ENCODE assay signal across 26 cellular contexts in the genomic region with DNA sequence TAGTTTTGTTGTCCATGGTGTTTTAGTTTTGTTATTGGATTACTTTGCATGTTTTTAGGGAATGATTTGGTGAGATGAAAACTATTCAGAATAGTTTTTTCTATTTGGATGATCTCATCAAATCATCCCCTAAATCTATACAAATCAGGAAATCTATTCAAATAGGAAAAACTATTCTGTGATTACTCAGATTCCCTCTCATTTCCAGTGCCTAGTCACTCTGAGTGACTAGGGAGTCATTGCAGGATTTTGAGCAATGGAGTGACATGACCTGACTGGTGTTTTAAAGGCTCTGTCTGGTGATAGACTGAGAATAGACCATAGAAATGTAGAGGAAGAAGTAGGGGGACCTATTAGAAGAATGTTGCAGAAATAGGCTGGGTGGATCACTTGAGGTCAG.
DNase-seq lines count a peak whose midpoint lies in the region; ATAC-seq and TF ChIP-seq lines count a peak whose summit lies in the region.
"Had no signal": no experiment of that assay in that cellular context is flagged by ENCODE, and none has a peak within 500 bp of the region (broad histone marks: within the 10 kb centered on the region; RNA-seq: fewer than 3 reads in every experiment).

No MANE protein-coding gene starts in this region.

- H3K27me3 Mint-ChIP-seq in MCF 10A (ENCODE audit: insufficient read depth, unreplicated experiment) (no peaks in the 10 kb centered on the region), H9 (ENCODE audit: low read depth) (no peaks in the 10 kb centered on the region)
- H3K27me3 Mint-ChIP-seq: B cell had no signal

- H3K79me2 ChIP-seq in H9 (ENCODE audit: insufficient read depth, low read length): no peaks in the 10 kb centered on the region

- H2BK120ac ChIP-seq in H9 (ENCODE audit: low read depth, low read length, poor library complexity, severe bottlenecking): no peak overlapping the region

- no peaks in the 10 kb centered on the region for H3K23me2 ChIP-seq in H9 (ENCODE audit: insufficient read length, low read depth, low read length, poor library complexity, severe bottlenecking)

- H3K36me3 Mint-ChIP-seq in MCF 10A (ENCODE audit: insufficient read depth, unreplicated experiment) (no peaks in the 10 kb centered on the region), H9 (ENCODE audit: insufficient read depth in 1 of 3, low read depth in 3 of 3) (peaks cover 0 to 7% (median 0%) of the 10 kb centered on the region in 3 experiments; a peak in 1 of 7 replicates)

- intact Hi-C loops in MCF 10A (cut with micrococcal nuclease) (no loop called here), breast epithelium (cut with DNase I; ENCODE audit: low total_unique reads) (no loop called here), esophagus squamous epithelium (cut with DNase I) (no loop called here)

- H2BK5ac ChIP-seq in H9 (ENCODE audit: insufficient read length, low read length): no peak overlapping the region

- H2AK5ac ChIP-seq in H9 (ENCODE audit: insufficient read length, low read length): no peak overlapping the region

- H2BK20ac ChIP-seq in H9 (ENCODE audit: low read depth, low read length, poor library complexity, severe bottlenecking): no peak overlapping the region

- POLR2A ChIA-PET in MCF 10A (lab: Yijun Ruan, JAX): interaction anchor here (1.1 kb wide), 1 partner anchor 10 kb away, joined by 7 read pairs; no protein-coding TSS in a partner anchor

- no peak overlapping the region for H3K56ac ChIP-seq in H9 (ENCODE audit: insufficient read length, low read depth, low read length)

- TF ChIP-seq POLR2A in breast epithelium (IDR thresholded peaks at IDR 0.05) (no peak), esophagus squamous epithelium (IDR thresholded peaks at IDR 0.05) (no peak)

- no peak overlapping the region for H3K18ac ChIP-seq in H9 (ENCODE audit: insufficient read length, low read depth, low read length)

- H4K20me1 ChIP-seq in H9 (ENCODE audit: control insufficient read depth, insufficient read depth, insufficient read length): no peaks in the 10 kb centered on the region

- H3K27ac Mint-ChIP-seq in MCF 10A (ENCODE audit: low read depth, unreplicated experiment): peak overlapping the region; percentile 68
- no peak overlapping the region for H3K27ac Mint-ChIP-seq in H9
- H3K27ac Mint-ChIP-seq: B cell; CD4-positive, CD25-positive, alpha-beta regulatory T cell; GM23338 had no signal

- peaks cover 10% of the 10 kb centered on the region for H3K9me3 Mint-ChIP-seq in MCF 10A (ENCODE audit: unreplicated experiment)
- no peaks in the 10 kb centered on the region for H3K9me3 Mint-ChIP-seq in H9
- H3K9me3 Mint-ChIP-seq: GM23338 had no signal

- H3K4me1 Mint-ChIP-seq in MCF 10A (ENCODE audit: insufficient read depth, unreplicated experiment) (peaks cover 27% of the 10 kb centered on the region), H9 (peaks cover 13 to 18% of the 10 kb centered on the region in 2 experiments)

- H4K91ac ChIP-seq in H9 (ENCODE audit: insufficient read length, low read depth, low read length): no peak overlapping the region

- H3K27me3 ChIP-seq in breast epithelium: no peaks in the 10 kb centered on the region
- H3K27me3 ChIP-seq in foreskin keratinocyte: no peaks in the 10 kb centered on the region
- H3K27me3 ChIP-seq in H9 (ENCODE audit: insufficient read depth, low read length): no peaks in the 10 kb centered on the region
- H3K27me3 ChIP-seq in esophagus squamous epithelium: no peaks in the 10 kb centered on the region

- H2BK15ac ChIP-seq in H9 (ENCODE audit: low read depth, low read length): no peak overlapping the region

- no TSS peak for BruUV-seq in MCF 10A (replicated peaks; lab: Mats Ljungman, UMichigan)

- H4K8ac ChIP-seq in H9 (replicated peaks; ENCODE audit: insufficient read length, low read depth, low read length): no peak overlapping the region

- DNase-seq in MCF 10A (ENCODE audit: unreplicated experiment) (no peak), breast epithelium (ENCODE audit: low spot score in 2 of 2) (no peak), dermis blood vessel endothelial cell (peak; percentile 16), foreskin keratinocyte (peak in 1 of 2 donors; percentile 63), H9 (no peak), esophagus squamous epithelium (lab: John Stamatoyannopoulos, UW) (no peak), NCI-H1105 treated with DMSO at 0.1 percent for 48 hours (lab: John Stamatoyannopoulos, UW) (no peak)
- DNase-seq in activated T-cell treated with anti-CD3 and anti-CD28 coated beads, Interleukin-2, amount 50 U/mL, for 1 hour: no peak
- DNase-seq: Caco-2; CD4-positive, CD25-positive, alpha-beta regulatory T cell; GDM1; KG1; MV-4-11; NCI-H1417; NCI-H187 treated with DMSO at 0.1 percent for 48 hours; NCI-H2227 treated with DMSO at 0.1 percent for 48 hours; NCI-H524; NCI-H82; OCI-M1; RPMI8226; SIG-M5 had no signal

- H3K27ac ChIP-seq in breast epithelium (no peak overlapping the region), foreskin keratinocyte (peak overlapping the region; percentile 73), H9 (ENCODE audit: insufficient read length, low read depth, low read length) (no peak overlapping the region), esophagus squamous epithelium (no peak overlapping the region)
- H3K27ac ChIP-seq: 22Rv1 had no signal

- no peak overlapping the region for H2AFZ ChIP-seq in H9 (ENCODE audit: low read length)
- H2AFZ ChIP-seq: GM23338 had no signal

- H4K5ac ChIP-seq in H9 (ENCODE audit: insufficient read length, low read depth, low read length): no peak overlapping the region

- no peaks in the 10 kb centered on the region for H3K4me1 ChIP-seq in breast epithelium
- H3K4me1 ChIP-seq in foreskin keratinocyte: peaks cover 38% of the 10 kb centered on the region
- no peaks in the 10 kb centered on the region for H3K4me1 ChIP-seq in H9 (ENCODE audit: insufficient read depth, low read length)
- peaks cover 2 to 13% (median 8%) of the 10 kb centered on the region in 3 donors for H3K4me1 ChIP-seq in esophagus squamous epithelium
- H3K4me1 ChIP-seq: Caco-2 had no signal

- H3K4ac ChIP-seq in H9 (ENCODE audit: low read depth, low read length): no peak overlapping the region

- CTCF ChIA-PET in MCF 10A (lab: Yijun Ruan, JAX): interaction anchor here (1.2 kb wide), 1 partner anchor 11 kb away, joined by 4 read pairs; no protein-coding TSS in a partner anchor

- no peak overlapping the region for H3K4me2 ChIP-seq in H9 (ENCODE audit: insufficient read depth, insufficient read length, low read length)
- H3K4me2 ChIP-seq: GM23338 had no signal

- H3K4me3 ChIP-seq in breast epithelium (no peak overlapping the region), esophagus squamous epithelium (no peak overlapping the region)
- H3K4me3 ChIP-seq: GM23338 had no signal

- H3K79me1 ChIP-seq in H9 (ENCODE audit: insufficient read depth, low read depth, low read length, poor library complexity, severe bottlenecking): no peaks in the 10 kb centered on the region

- no peak overlapping the region for H3K23ac ChIP-seq in H9 (ENCODE audit: insufficient read length, low read depth, low read length)

- no peaks in the 10 kb centered on the region for H3K9me3 ChIP-seq in breast epithelium
- no peaks in the 10 kb centered on the region for H3K9me3 ChIP-seq in H9 (ENCODE audit: control insufficient read depth, low read depth, low read length)
- no peaks in the 10 kb centered on the region for H3K9me3 ChIP-seq in esophagus squamous epithelium
- H3K9me3 ChIP-seq: Caco-2 had no signal

- no peak overlapping the region for H2BK12ac ChIP-seq in H9 (ENCODE audit: insufficient read length, low read depth, low read length)

- no peak overlapping the region for H3K14ac ChIP-seq in H9 (ENCODE audit: insufficient read depth, low read length)

- no peak overlapping the region for H3K9ac ChIP-seq in H9 (ENCODE audit: extremely low read depth, insufficient read length, low read length)

- H3K36me3 ChIP-seq in breast epithelium (no peaks in the 10 kb centered on the region), esophagus squamous epithelium (no peaks in the 10 kb centered on the region)

- H3K4me3 Mint-ChIP-seq in MCF 10A (ENCODE audit: unreplicated experiment): no peak overlapping the region
- no peak overlapping the region for H3K4me3 Mint-ChIP-seq in H9
- H3K4me3 Mint-ChIP-seq: B cell, GM23338 had no signal

- ATAC-seq in foreskin keratinocyte: peak; percentile 59
- ATAC-seq: GM23338, HepG2, SK-N-SH treated with all-trans-retinoic acid at 6 μM for 48 hours had no signal

- no peak overlapping the region for H3T11ph ChIP-seq in H9 (ENCODE audit: low read length)

- TF ChIP-seq CTCF in MCF 10A (IDR thresholded peaks at IDR 0.05; ENCODE audit: unreplicated experiment): no peak
- no peak for TF ChIP-seq CTCF in breast epithelium (IDR thresholded peaks at IDR 0.05)
- TF ChIP-seq CTCF in foreskin keratinocyte (conservative IDR thresholded peaks at IDR 0.05): no peak
- no peak for TF ChIP-seq CTCF in H9 (conservative IDR thresholded peaks at IDR 0.05)
- no peak for TF ChIP-seq CTCF in esophagus squamous epithelium (IDR thresholded peaks at IDR 0.05)
